ENCODE assay signal across 14 cellular contexts in genomic region chr2:45596761-45597160, GRCh38. TPM values are rescaled to one million over a fixed set of nuclear protein-coding genes. Genes with fewer than 3 reads are reported as not detected.
A peak's percentile ranks its signal among the peaks of the same experiment; 100 is the strongest.
DNase-seq lines count a peak whose midpoint lies in the region; ATAC-seq, FAIRE-seq and TF ChIP-seq lines count a peak whose summit lies in the region.
"Had no signal": no experiment of that assay in that cellular context is flagged by ENCODE, and none has a peak within 500 bp of the region (broad histone marks: within the 10 kb centered on the region; RNA-seq: fewer than 3 reads in every experiment).

No MANE protein-coding gene starts in this region.

- POLR2A ChIA-PET in IMR-90 (lab: Charles Lee; ENCODE audit: unreplicated experiment) = no interaction called here

- no peaks in the 10 kb centered on the region for H3K9me3 Mint-ChIP-seq in H9

- H3K23me2 ChIP-seq in H9 (ENCODE audit: insufficient read length, low read depth, low read length, poor library complexity, severe bottlenecking) = no peaks in the 10 kb centered on the region

- H3K4me3 Mint-ChIP-seq in H9 = no peak overlapping the region
- H3K4me3 Mint-ChIP-seq: CD4-positive, CD25-positive, alpha-beta regulatory T cell had no signal

- H3K4me3 ChIP-seq in IMR-90 (ENCODE audit: insufficient read depth, low read depth, low read length) = no peak overlapping the region
- H3K4me3 ChIP-seq: BLaER1 treated with 17β-estradiol and CSF1 and Interleukin-3, amounts not matched to agents 10 nM and 100 nM had no signal

- H3K18ac ChIP-seq in IMR-90 (ENCODE audit: low read depth, low read length) (no peak overlapping the region), H9 (ENCODE audit: insufficient read length, low read depth, low read length) (no peak overlapping the region)

- H3T11ph ChIP-seq in H9 (ENCODE audit: low read length) = no peak overlapping the region

- no peak for ATAC-seq in IMR-90 (ENCODE audit: low read depth)
- ATAC-seq: HCT116 had no signal

- no peak overlapping the region for H3K9ac ChIP-seq in IMR-90 (ENCODE audit: low read depth, low read length)
- H3K9ac ChIP-seq in H9 (ENCODE audit: extremely low read depth, insufficient read length, low read length) = no peak overlapping the region
- H3K9ac ChIP-seq: BLaER1 treated with 17β-estradiol and CSF1 and Interleukin-3, amounts not matched to agents 10 nM and 100 nM had no signal

- TF ChIP-seq POLR2A in GM12891 (IDR thresholded peaks at IDR 0.05; ENCODE audit: low read depth, low read length) = no peak
- no peak for TF ChIP-seq POLR2A in IMR-90 (IDR thresholded peaks at IDR 0.05; ENCODE audit: low read depth, low read length)

- DNase-seq in GM12891 (ENCODE audit: insufficient read length, low spot score) = no peak
- no peak for DNase-seq in IMR-90
- DNase-seq in epithelial cell of prostate (ENCODE audit: low read depth, low spot score) = no peak
- DNase-seq in stimulated activated naive CD4-positive, alpha-beta T cell (lab: John Stamatoyannopoulos, UW) = no peak
- no peak for DNase-seq in H9
- no peak for DNase-seq in stimulated activated CD8-positive, alpha-beta memory T cell treated with anti-CD3 and anti-CD28 coated beads, Interleukin-4, amount 100 ng/mL, for 48 hours
- DNase-seq in UCSD-AML1 (lab: John Stamatoyannopoulos, UW; ENCODE audit: unreplicated experiment) = no peak
- DNase-seq: 8988T; CD4-positive, CD25-positive, alpha-beta regulatory T cell; DMS53; GF-D8 had no signal

- CTCF ChIA-PET in IMR-90 (lab: Yijun Ruan, JAX) = interaction anchor here (0.9 kb wide), 1 partner anchor 20 kb away, joined by 3 read pairs; no protein-coding TSS in a partner anchor

- H2BK20ac ChIP-seq in IMR-90 (ENCODE audit: low read depth, low read length) (no peak overlapping the region), H9 (ENCODE audit: low read depth, low read length, poor library complexity, severe bottlenecking) (no peak overlapping the region)

- dilution Hi-C loops in IMR-90 (cut with HindIII; ENCODE audit: low sequenced_read_pairs, unreplicated experiment) = no loop called here

- no peaks in the 10 kb centered on the region for H3K79me2 ChIP-seq in H9 (ENCODE audit: insufficient read depth, low read length)

- H2BK12ac ChIP-seq in H9 (ENCODE audit: insufficient read length, low read depth, low read length) = no peak overlapping the region

- H2BK120ac ChIP-seq in IMR-90 (ENCODE audit: low read depth, low read length) (no peak overlapping the region), H9 (ENCODE audit: low read depth, low read length, poor library complexity, severe bottlenecking) (no peak overlapping the region)

- H3K56ac ChIP-seq in IMR-90 (ENCODE audit: extremely low read depth, insufficient read depth, low read length) (no peak overlapping the region), H9 (ENCODE audit: insufficient read length, low read depth, low read length) (no peak overlapping the region)

- H3K36me3 Mint-ChIP-seq in H9 (ENCODE audit: insufficient read depth in 1 of 3, low read depth in 3 of 3) = peaks cover 23 to 54% (median 53%) of the 10 kb centered on the region in 3 experiments

- H3K79me1 ChIP-seq in IMR-90 (ENCODE audit: low read depth in 1 of 2, low read length in 2 of 2) (peaks cover 3 to 5% of the 10 kb centered on the region in 2 experiments; a peak in 3 of 4 replicates), H9 (ENCODE audit: insufficient read depth, low read depth, low read length, poor library complexity, severe bottlenecking) (peaks cover 3% of the 10 kb centered on the region)

- peaks cover 0 to under 1% of the 10 kb centered on the region in 2 experiments; a peak in 1 of 4 replicates for H3K4me1 Mint-ChIP-seq in H9

- H3K27ac ChIP-seq in IMR-90 (ENCODE audit: insufficient read depth, low read length) (no peak overlapping the region), VCaP (peak overlapping the region; percentile 58), epithelial cell of prostate (peak overlapping the region; percentile 73), H9 (ENCODE audit: insufficient read length, low read depth, low read length) (no peak overlapping the region)
- H3K27ac ChIP-seq: BLaER1 treated with 17β-estradiol and CSF1 and Interleukin-3, amounts not matched to agents 10 nM and 100 nM had no signal

- no peaks in the 10 kb centered on the region; the same call in 1 of the 2 replicates for H3K9me1 ChIP-seq in IMR-90 (ENCODE audit: insufficient read depth, low read length)

- H2AFZ ChIP-seq in IMR-90 (replicated peaks; ENCODE audit: low read length, poor library complexity) (no peak overlapping the region), H9 (ENCODE audit: low read length) (no peak overlapping the region)

- H4K91ac ChIP-seq in IMR-90 (ENCODE audit: insufficient read depth, low read depth, low read length) (no peak overlapping the region), H9 (ENCODE audit: insufficient read length, low read depth, low read length) (no peak overlapping the region)

- H2AK5ac ChIP-seq in IMR-90 (ENCODE audit: low read depth, low read length) = no peak overlapping the region
- no peak overlapping the region for H2AK5ac ChIP-seq in H9 (ENCODE audit: insufficient read length, low read length)

- H2BK15ac ChIP-seq in IMR-90 (ENCODE audit: low read depth, low read length) (no peak overlapping the region), H9 (ENCODE audit: low read depth, low read length) (no peak overlapping the region)

- no peak overlapping the region for H3K27ac Mint-ChIP-seq in H9
- H3K27ac Mint-ChIP-seq: CD4-positive, CD25-positive, alpha-beta regulatory T cell had no signal

- H4K5ac ChIP-seq in IMR-90 (ENCODE audit: low read depth, low read length) (no peak overlapping the region), H9 (ENCODE audit: insufficient read length, low read depth, low read length) (no peak overlapping the region)

- H3K4ac ChIP-seq in IMR-90 (ENCODE audit: low read depth, low read length) = no peak overlapping the region
- no peak overlapping the region for H3K4ac ChIP-seq in H9 (ENCODE audit: low read depth, low read length)

- no peak for TF ChIP-seq CTCF in IMR-90 (conservative IDR thresholded peaks at IDR 0.05; ENCODE audit: low read depth, low read length)
- no peak for TF ChIP-seq CTCF in VCaP (conservative IDR thresholded peaks at IDR 0.05)
- TF ChIP-seq CTCF in H9 (conservative IDR thresholded peaks at IDR 0.05) = no peak

- peak overlapping the region; percentile 68 for H2BK5ac ChIP-seq in IMR-90 (ENCODE audit: low read depth, low read length, poor library complexity, severe bottlenecking)
- no peak overlapping the region for H2BK5ac ChIP-seq in H9 (ENCODE audit: insufficient read length, low read length)

- intact Hi-C loops in IMR-90 (cut with micrococcal nuclease) = no loop called here

- BruUV-seq in IMR-90 (replicated peaks; lab: Mats Ljungman, UMichigan) = no TSS peak

- H3K4me1 ChIP-seq in IMR-90 (ENCODE audit: control insufficient read depth, insufficient read depth, low read length) = no peaks in the 10 kb centered on the region
- H3K4me1 ChIP-seq in H9 (ENCODE audit: insufficient read depth, low read length) = no peaks in the 10 kb centered on the region

- H4K8ac ChIP-seq in IMR-90 (ENCODE audit: low read depth in 2 of 2, low read length in 2 of 2) (no peak overlapping the region), H9 (replicated peaks; ENCODE audit: insufficient read length, low read depth, low read length) (no peak overlapping the region)

- no peaks in the 10 kb centered on the region for H3K27me3 Mint-ChIP-seq in H9 (ENCODE audit: low read depth)
- H3K27me3 Mint-ChIP-seq: CD4-positive, CD25-positive, alpha-beta regulatory T cell had no signal

- H3K14ac ChIP-seq in IMR-90 (replicated peaks; ENCODE audit: low read depth, low read length) (no peak overlapping the region), H9 (ENCODE audit: insufficient read depth, low read length) (no peak overlapping the region)

- 88% methylated on average over 1 of the region's 1 CpG; no CpG with 5 or more reads in 1 of the 2 experiments for WGBS in IMR-90 (ENCODE audit: extremely low coverage in 2 of 2, insufficient read length in 1 of 2), 2 experiments
- WGBS in H9 (ENCODE audit: extremely low coverage, insufficient read length, low lambda C conversion rate) = no CpG with 5 or more reads among the region's 1 CpG

- FAIRE-seq in GM12891 (lab: Jason Lieb, UNC) = peak; percentile 31

- H3K9me3 ChIP-seq in IMR-90 (ENCODE audit: control insufficient read depth, insufficient read depth, low read length) = no peaks in the 10 kb centered on the region
- no peaks in the 10 kb centered on the region for H3K9me3 ChIP-seq in H9 (ENCODE audit: control insufficient read depth, low read depth, low read length)

- no peak for TF ChIP-seq RAD21 in IMR-90 (IDR thresholded peaks at IDR 0.05; ENCODE audit: low read length)

- H3K4me2 ChIP-seq in IMR-90 (ENCODE audit: low read depth, low read length) (no peak overlapping the region), H9 (ENCODE audit: insufficient read depth, insufficient read length, low read length) (no peak overlapping the region)

- H3K36me3 ChIP-seq in IMR-90 (ENCODE audit: control insufficient read depth, insufficient read depth, low read length) = peaks cover 15% of the 10 kb centered on the region

- H4K20me1 ChIP-seq in IMR-90 (ENCODE audit: insufficient read depth, low read length) (no peaks in the 10 kb centered on the region), H9 (ENCODE audit: control insufficient read depth, insufficient read depth, insufficient read length) (no peaks in the 10 kb centered on the region)

- in situ Hi-C loops in IMR-90 (cut with MboI; ENCODE audit: low sequenced_read_pairs) = no loop called here

- H3K23ac ChIP-seq in IMR-90 (ENCODE audit: low read depth, low read length) (no peak overlapping the region), H9 (ENCODE audit: insufficient read length, low read depth, low read length) (no peak overlapping the region)

- H3K27me3 ChIP-seq in IMR-90 (ENCODE audit: control insufficient read depth, insufficient read depth, low read length) (no peaks in the 10 kb centered on the region), H9 (ENCODE audit: insufficient read depth, low read length) (no peaks in the 10 kb centered on the region)
- H3K27me3 ChIP-seq: BLaER1 treated with 17β-estradiol and CSF1 and Interleukin-3, amounts not matched to agents 10 nM and 100 nM had no signal

- no peak overlapping the region for H2AK9ac ChIP-seq in IMR-90 (replicated peaks; ENCODE audit: low read depth, low read length, poor library complexity)

TF ChIP-seq in IMR-90, 13 proteins besides CTCF, POLR2A, EP300 and RAD21 (continues in another document):
- TF ChIP-seq FOS (IDR thresholded peaks at IDR 0.05; ENCODE audit: low read depth, low read length) = no peak
- no peak for TF ChIP-seq RFX5 (IDR thresholded peaks at IDR 0.05; ENCODE audit: low read depth, low read length)

RNA-seq across cellular contexts. Expression of gene SRBD1, which starts 14.3 kb away (rescaled TPM):
- polyA plus RNA-seq in GM12891 (2012; ENCODE audit: low read depth, missing spikeins) = 10.8 TPM
- total RNA-seq in IMR-90 (2012; rRNA removed) (14.7 and 20.6 TPM in 2 replicates), H9 (2021) (18.3 TPM in 2 replicates)
- polyA plus RNA-seq in IMR-90 (2012; rRNA removed) = 2.9 and 3.5 TPM in 2 replicates
- polyA plus RNA-seq in IMR-90 (2012; cell fraction: cytosol; rRNA removed) = 0.44 and 0.71 TPM in 2 replicates
- 0.44 and 2.1 TPM in 2 replicates for polyA plus RNA-seq in IMR-90 (2012; cell fraction: nucleus; rRNA removed; ENCODE audit: low replicate concordance)

RNA-seq across cellular contexts. Expression of gene PRKCE, which starts 54.7 kb away (rescaled TPM):
- 9.4 TPM for polyA plus RNA-seq in GM12891 (2012; ENCODE audit: low read depth, missing spikeins)
- total RNA-seq in IMR-90 (2012; rRNA removed) = 13.3 and 32.4 TPM in 2 replicates
- polyA plus RNA-seq in IMR-90 (2012; rRNA removed) = 8.1 TPM in 2 replicates
- 4.3 and 5.8 TPM in 2 replicates for polyA plus RNA-seq in IMR-90 (2012; cell fraction: cytosol; rRNA removed)
- 4.3 and 9.3 TPM in 2 replicates for polyA plus RNA-seq in IMR-90 (2012; cell fraction: nucleus; rRNA removed; ENCODE audit: low replicate concordance)
- 1.3 TPM in 2 replicates for total RNA-seq in H9 (2021)

Comparison
In these comparisons a context has a peak if more than half of its experiments do, and no peak if none do; other contexts are left out.
1. H3K27ac ChIP-seq: peak in VCaP (single experiment) and epithelial cell of prostate (single experiment); none in IMR-90 (single experiment) and H9 (single experiment).